ENCODE assay signal across 22 cellular contexts in genomic region chr4:66279084-66279483, GRCh38.
"Had no signal": no experiment of that assay in that cellular context is flagged by ENCODE, and none has a peak within 500 bp of the region (broad histone marks: within the 10 kb centered on the region; RNA-seq: fewer than 3 reads in every experiment).

No MANE protein-coding gene starts in this region.

- DNase-seq: dermis blood vessel endothelial cell; esophagus squamous epithelium; foreskin fibroblast; glutamatergic neuron; islet precursor cell; left lung; lower lobe of right lung; natural killer cell; nucleus accumbens; ovary; sigmoid colon; stimulated activated CD4-positive, alpha-beta T cell treated with anti-CD3 and anti-CD28 coated beads, Interleukin-2, amount 100 ng/mL, for 24 hours; stimulated activated CD4-positive, alpha-beta T cell treated with anti-CD3 and anti-CD28 coated beads, Interleukin-4, amount 100 ng/mL, for 4 hours; stimulated activated naive B cell treated with anti-CD40 and anti-IgM and Interleukin-4, amounts not matched to agents 10 μg/mL and 1 μg/mL and 100 μg/mL, for 72 hours; stimulated activated naive CD8-positive, alpha-beta T cell treated with anti-CD3 and anti-CD28 coated beads, Interleukin-15, amount 100 ng/mL, for 72 hours; testis; upper lobe of right lung had no signal

- H3K4me2 ChIP-seq: neural progenitor cell had no signal

- ATAC-seq: gastroesophageal sphincter; left lung; lower lobe of right lung; natural killer cell; stimulated activated naive B cell treated with anti-CD40 and anti-IgM and Interleukin-4, amounts not matched to agents 10 μg/mL and 1 μg/mL and 100 μg/mL, for 72 hours; stimulated activated naive CD8-positive, alpha-beta T cell treated with anti-CD3 and anti-CD28 coated beads, Interleukin-15, amount 100 ng/mL, for 72 hours; upper lobe of right lung had no signal

- H3K9ac ChIP-seq: neural progenitor cell had no signal

- H3K27me3 ChIP-seq: esophagus squamous epithelium, gastroesophageal sphincter, left lung, neural progenitor cell, ovary, right atrium auricular region, sigmoid colon, testis, tibial nerve, upper lobe of right lung had no signal

- H3K4me3 ChIP-seq: esophagus squamous epithelium, gastroesophageal sphincter, left lung, lower lobe of right lung, neural progenitor cell, ovary, right atrium auricular region, sigmoid colon, skin epidermis, testis, tibial nerve, upper lobe of right lung had no signal

- H3K9me3 ChIP-seq: esophagus squamous epithelium, gastroesophageal sphincter, left lung, lower lobe of right lung, ovary, right atrium auricular region, sigmoid colon, testis, tibial nerve, upper lobe of right lung had no signal

- H3K36me3 ChIP-seq: esophagus squamous epithelium, gastroesophageal sphincter, left lung, lower lobe of right lung, neural progenitor cell, ovary, right atrium auricular region, sigmoid colon, tibial nerve, upper lobe of right lung had no signal

- H2AFZ ChIP-seq: neural progenitor cell had no signal

- H3K27ac ChIP-seq: esophagus squamous epithelium, gastroesophageal sphincter, left lung, lower lobe of right lung, neural progenitor cell, ovary, right atrium auricular region, sigmoid colon, skin epidermis, testis, tibial nerve, upper lobe of right lung had no signal

- H3K4me1 ChIP-seq: esophagus squamous epithelium, gastroesophageal sphincter, left lung, lower lobe of right lung, neural progenitor cell, right atrium auricular region, testis, upper lobe of right lung had no signal
